In the genomic region with DNA sequence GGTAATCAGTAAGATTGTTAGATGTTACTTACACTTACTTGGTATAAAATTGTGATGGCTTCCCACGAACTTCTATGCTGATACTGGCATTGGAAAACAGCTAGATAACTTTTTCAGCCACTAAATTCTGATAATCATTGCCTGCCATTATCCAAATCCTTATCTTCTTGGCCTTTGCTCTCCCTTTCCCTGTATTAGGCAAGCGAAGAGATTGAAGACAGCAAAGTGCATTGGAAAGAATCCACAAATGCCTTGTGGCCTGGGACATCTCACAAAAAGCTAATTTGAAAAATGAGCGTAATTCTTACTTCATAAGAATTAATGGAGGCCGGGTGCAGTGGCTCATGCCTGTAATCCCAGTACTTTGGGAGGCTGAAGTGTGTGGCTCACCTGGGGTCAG, we compare ENCODE assay signal across 1 cellular context.
TF ChIP-seq lines count a peak whose summit lies in the region.

No MANE protein-coding gene starts in this region.

TF ChIP-seq in WTC11, 78 proteins besides CTCF, POLR2A, EP300 and RAD21 (continued from another document):
- no peak for TF ChIP-seq NFYB (CRISPR knock-in tag; conservative IDR thresholded peaks at IDR 0.05; ENCODE audit: low read depth)
- TF ChIP-seq ZNF512 (CRISPR knock-in tag; IDR thresholded peaks at IDR 0.05; ENCODE audit: borderline replicate concordance): no peak
- no peak for TF ChIP-seq ZBTB21 (CRISPR knock-in tag; IDR thresholded peaks at IDR 0.05; ENCODE audit: borderline replicate concordance)
- no peak for TF ChIP-seq E2F4 (CRISPR knock-in tag; IDR thresholded peaks at IDR 0.05; ENCODE audit: borderline replicate concordance, low read depth)
- TF ChIP-seq CDX4 (CRISPR knock-in tag; IDR thresholded peaks at IDR 0.05; ENCODE audit: borderline replicate concordance): no peak
TF ChIP-seq in WTC11: peak in this region for 0.
